Comparison of ENCODE assay signal across 8 cellular contexts in genomic region chr4:17576932-17577659, GRCh38. TPM values are rescaled to one million over a fixed set of nuclear protein-coding genes. Genes with fewer than 3 reads are reported as not detected.
DNase-seq lines count a peak whose midpoint lies in the region; ATAC-seq and TF ChIP-seq lines count a peak whose summit lies in the region.

TSS of gene LAP3 (plus strand) at chr4:17577198. CDS start at chr4:17577466, 268 bp downstream.

- H3K4me3 Mint-ChIP-seq in T-helper 17 cell (peak within 1 kb of the TSS; percentile 94), progenitor cell of endocrine pancreas (ENCODE audit: low read depth) (peak within 1 kb of the TSS; percentile 85)

- TF ChIP-seq CTCF in GM13977 (IDR thresholded peaks at IDR 0.05; ENCODE audit: extremely low read depth, insufficient read depth, missing control alignments) (no peak), left ventricle myocardium inferior (IDR thresholded peaks at IDR 0.05; ENCODE audit: borderline replicate concordance) (no peak), progenitor cell of endocrine pancreas (IDR thresholded peaks at IDR 0.05; ENCODE audit: unreplicated experiment) (no peak)

- H3K27me3 ChIP-seq in left ventricle myocardium inferior (ENCODE audit: low read depth): no peaks in the 10 kb centered on the region

- ATAC-seq in HG02870 (IDR thresholded peaks at IDR 0.05; ENCODE audit: unreplicated experiment): peak; percentile 78
- ATAC-seq in T-helper 17 cell: peak; percentile 91

- peaks cover 21% of the 10 kb centered on the region for H3K4me1 Mint-ChIP-seq in T-helper 17 cell
- H3K4me1 Mint-ChIP-seq in progenitor cell of endocrine pancreas (ENCODE audit: low read depth): peaks cover 30% of the 10 kb centered on the region

- H3K27me3 Mint-ChIP-seq in T-helper 17 cell (no peaks in the 10 kb centered on the region), progenitor cell of endocrine pancreas (no peaks in the 10 kb centered on the region)

- H3K4me1 ChIP-seq in left ventricle myocardium inferior: peaks cover 54% of the 10 kb centered on the region

- peak within 1 kb of the TSS; percentile 97 for H3K4me3 ChIP-seq in left ventricle myocardium inferior

- DNase-seq in GM13977 (ENCODE audit: low spot score): peak; percentile 96
- peak; percentile 86 for DNase-seq in NCI-H146 treated with DMSO at 0.1 percent for 48 hours (lab: John Stamatoyannopoulos, UW; ENCODE audit: unreplicated experiment)
- peak; percentile 98 to 99 (median 98) for DNase-seq in T-helper 17 cell
- peak; percentile 81 to 100 (median 97) for DNase-seq in amygdala (lab: John Stamatoyannopoulos, UW)
- DNase-seq in left ventricle myocardium inferior: peak; percentile 98
- peak; percentile 98 for DNase-seq in progenitor cell of endocrine pancreas (ENCODE audit: low spot score, unreplicated experiment)
- DNase-seq in ureter (ENCODE audit: low spot score): peak; percentile 99

- H3K9me3 ChIP-seq in T-helper 17 cell (ENCODE audit: control insufficient read depth, low read length, poor library complexity, severe bottlenecking) (no peaks in the 10 kb centered on the region), left ventricle myocardium inferior (replicated peaks) (no peaks in the 10 kb centered on the region)

- in situ Hi-C loops in GM13977 (cut with MboI; ENCODE audit: low pct_unique_long_range_greater_than_20kb, low sequenced_read_pairs, unreplicated experiment): no loop called here

- H3K27ac ChIP-seq in left ventricle myocardium inferior (replicated peaks): peak within 1 kb of the TSS; percentile 98

- no peaks in the 10 kb centered on the region for H3K36me3 Mint-ChIP-seq in T-helper 17 cell (ENCODE audit: low read depth)
- H3K36me3 Mint-ChIP-seq in progenitor cell of endocrine pancreas (ENCODE audit: insufficient read depth): peaks cover 10% of the 10 kb centered on the region

- H3K27ac Mint-ChIP-seq in T-helper 17 cell: peak within 1 kb of the TSS; percentile 95
- H3K27ac Mint-ChIP-seq in progenitor cell of endocrine pancreas: peak within 1 kb of the TSS; percentile 95

- no peaks in the 10 kb centered on the region for H3K9me3 Mint-ChIP-seq in progenitor cell of endocrine pancreas (ENCODE audit: low read depth)

- peaks cover 17% of the 10 kb centered on the region for H3K36me3 ChIP-seq in left ventricle myocardium inferior

- intact Hi-C loops in left ventricle myocardium inferior (cut with micrococcal nuclease): no loop called here

RNA-seq across cellular contexts. Expression of gene LAP3, which starts in this region (rescaled TPM):
- total RNA-seq in T-helper 17 cell: 10 to 100 TPM; 49.6 to 63.5 TPM
- total RNA-seq in left ventricle myocardium inferior: 52.7 TPM
- 76.4 and 81.6 TPM in 2 replicates for total RNA-seq in progenitor cell of endocrine pancreas
- 59.6 TPM for total RNA-seq in ureter

Comparison
In these comparisons a context has a peak if more than half of its experiments do, and no peak if none do; other contexts are left out.
1. Peak in every context shown above with its lines: DNase-seq, ATAC-seq, H3K4me3 ChIP-seq and H3K27ac ChIP-seq.